ENCODE assay signal across 15 cellular contexts in the genomic region with DNA sequence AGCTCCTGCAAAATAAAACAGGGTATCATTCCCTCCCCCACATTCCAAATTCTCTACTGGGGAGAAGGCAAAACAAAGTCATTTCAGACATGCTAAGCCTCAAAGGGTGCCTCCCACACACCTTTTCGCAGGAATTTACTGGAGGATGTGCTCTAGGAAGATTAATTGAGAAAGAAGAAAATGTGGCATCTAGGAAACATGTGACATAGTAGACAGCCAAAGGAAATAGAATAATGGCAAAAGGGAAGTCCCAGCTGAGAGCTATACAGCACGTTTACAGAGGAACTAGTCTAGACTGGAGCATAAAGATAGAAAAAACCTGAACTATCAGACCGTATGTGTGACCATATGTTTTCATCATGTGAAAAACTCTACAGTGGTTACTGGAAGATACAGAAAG. TPM values are rescaled to one million over a fixed set of nuclear protein-coding genes. Genes with fewer than 3 reads are reported as not detected.
DNase-seq lines count a peak whose midpoint lies in the region; ATAC-seq, FAIRE-seq and TF ChIP-seq lines count a peak whose summit lies in the region.
"Had no signal": no experiment of that assay in that cellular context is flagged by ENCODE, and none has a peak within 500 bp of the region (broad histone marks: within the 10 kb centered on the region; RNA-seq: fewer than 3 reads in every experiment).

No MANE protein-coding gene starts in this region.

- H3K4me1 Mint-ChIP-seq in dendritic cell treated with granulocyte-macrophage colony-stimulating factor and Interleukin-4, amounts not matched to agents 40 ng/mL and 50 ng/mL, for 4 days (ENCODE audit: low read depth) = peaks cover 21% of the 10 kb centered on the region
- no peaks in the 10 kb centered on the region for H3K4me1 Mint-ChIP-seq in progenitor cell of endocrine pancreas (ENCODE audit: low read depth)
- H3K4me1 Mint-ChIP-seq: activated naive CD4-positive, alpha-beta T cell treated with anti-CD3 and anti-CD28 coated beads, Interleukin-2, amount 10 ng/mL, durations not matched to agents 7 days and 5 days had no signal

- peak overlapping the region; percentile 41 for H3K27ac Mint-ChIP-seq in dendritic cell treated with granulocyte-macrophage colony-stimulating factor and Interleukin-4, amounts not matched to agents 40 ng/mL and 50 ng/mL, for 4 days
- H3K27ac Mint-ChIP-seq in progenitor cell of endocrine pancreas = peak overlapping the region; percentile 42
- H3K27ac Mint-ChIP-seq: activated naive CD4-positive, alpha-beta T cell treated with anti-CD3 and anti-CD28 coated beads, Interleukin-2, amount 10 ng/mL, durations not matched to agents 7 days and 5 days had no signal

- intact Hi-C loops in dendritic cell treated with granulocyte-macrophage colony-stimulating factor and Interleukin-4, amounts not matched to agents 40 ng/mL and 50 ng/mL, for 4 days (cut with micrococcal nuclease) = no loop called here
- intact Hi-C loops in left colon (cut with DNase I, micrococcal nuclease) = no loop called here

- no peaks in the 10 kb centered on the region for H3K9me3 Mint-ChIP-seq in dendritic cell treated with granulocyte-macrophage colony-stimulating factor and Interleukin-4, amounts not matched to agents 40 ng/mL and 50 ng/mL, for 4 days
- H3K9me3 Mint-ChIP-seq in progenitor cell of endocrine pancreas (ENCODE audit: low read depth) = no peaks in the 10 kb centered on the region
- H3K9me3 Mint-ChIP-seq: activated naive CD4-positive, alpha-beta T cell treated with anti-CD3 and anti-CD28 coated beads, Interleukin-2, amount 10 ng/mL, durations not matched to agents 7 days and 5 days had no signal

- FAIRE-seq in GM19239 (lab: Jason Lieb, UNC) = peak; percentile 74

- H3K36me3 Mint-ChIP-seq in dendritic cell treated with granulocyte-macrophage colony-stimulating factor and Interleukin-4, amounts not matched to agents 40 ng/mL and 50 ng/mL, for 4 days (ENCODE audit: low read depth) = peaks cover 17% of the 10 kb centered on the region
- H3K36me3 Mint-ChIP-seq in progenitor cell of endocrine pancreas (ENCODE audit: insufficient read depth) = peaks cover 12% of the 10 kb centered on the region

- in situ Hi-C loops in GM13976 (cut with MboI; ENCODE audit: low sequenced_read_pairs, unreplicated experiment) = no loop called here

- no peak for DNase-seq in GM19239 (ENCODE audit: insufficient read length, low spot score)
- peak; percentile 71 for DNase-seq in NOMO-1 treated with DMSO at 0.1 percent for 48 hours (lab: John Stamatoyannopoulos, UW; ENCODE audit: unreplicated experiment)
- no peak for DNase-seq in progenitor cell of endocrine pancreas (ENCODE audit: low spot score, unreplicated experiment)
- no peak for DNase-seq in left colon
- DNase-seq in GM13976 (ENCODE audit: low spot score) = no peak
- no peak for DNase-seq in AG20443 (ENCODE audit: low spot score)
- DNase-seq in GM19240 (ENCODE audit: insufficient read length, low spot score) = no peak
- DNase-seq: activated CD8-positive, alpha-beta memory T cell treated with anti-CD3 and anti-CD28 coated beads, Interleukin-2, amount 50 U/mL, for 48 hours; activated naive CD4-positive, alpha-beta T cell treated with anti-CD3 and anti-CD28 coated beads, Interleukin-2, amount 10 ng/mL, durations not matched to agents 7 days and 5 days; BE2C; effector CD4-positive, alpha-beta T cell; lower lobe of right lung; NK-92 treated with Interleukin-12 subunit alpha and Interleukin-12 subunit beta, amount 100 ng/mL, for 24 hours had no signal

- no peak for TF ChIP-seq CTCF in progenitor cell of endocrine pancreas (IDR thresholded peaks at IDR 0.05; ENCODE audit: unreplicated experiment)
- TF ChIP-seq CTCF in GM13976 (IDR thresholded peaks at IDR 0.05; ENCODE audit: borderline replicate concordance, control extremely low read depth, extremely low read depth, insufficient read depth, missing control alignments) = no peak

- peak overlapping the region; percentile 2 for H3K4me3 Mint-ChIP-seq in dendritic cell treated with granulocyte-macrophage colony-stimulating factor and Interleukin-4, amounts not matched to agents 40 ng/mL and 50 ng/mL, for 4 days
- no peak overlapping the region for H3K4me3 Mint-ChIP-seq in progenitor cell of endocrine pancreas (ENCODE audit: low read depth)
- H3K4me3 Mint-ChIP-seq: activated naive CD4-positive, alpha-beta T cell treated with anti-CD3 and anti-CD28 coated beads, Interleukin-2, amount 10 ng/mL, durations not matched to agents 7 days and 5 days had no signal

- no peaks in the 10 kb centered on the region for H3K27me3 Mint-ChIP-seq in dendritic cell treated with granulocyte-macrophage colony-stimulating factor and Interleukin-4, amounts not matched to agents 40 ng/mL and 50 ng/mL, for 4 days
- no peaks in the 10 kb centered on the region for H3K27me3 Mint-ChIP-seq in progenitor cell of endocrine pancreas
- H3K27me3 Mint-ChIP-seq: activated naive CD4-positive, alpha-beta T cell treated with anti-CD3 and anti-CD28 coated beads, Interleukin-2, amount 10 ng/mL, durations not matched to agents 7 days and 5 days had no signal

- ATAC-seq in left colon = no peak
- ATAC-seq: SK-N-SH treated with all-trans-retinoic acid at 6 μM for 48 hours had no signal

RNA-seq across cellular contexts. Expression of a gene that starts 58.8 kb away (rescaled TPM):
- total RNA-seq in progenitor cell of endocrine pancreas (4.8 and 5.0 TPM in 2 replicates), left colon (10 to 100 TPM; 14.4 to 32.1 TPM)
